ENCODE assay signal across 1 cellular context in genomic region chr17:39229274-39229913, GRCh38.
TF ChIP-seq lines count a peak whose summit lies in the region.

No MANE protein-coding gene starts in this region.

TF ChIP-seq in GM23338, 12 proteins besides CTCF, POLR2A, EP300 and RAD21 (continued from another document):
- TF ChIP-seq, protein P1, sequence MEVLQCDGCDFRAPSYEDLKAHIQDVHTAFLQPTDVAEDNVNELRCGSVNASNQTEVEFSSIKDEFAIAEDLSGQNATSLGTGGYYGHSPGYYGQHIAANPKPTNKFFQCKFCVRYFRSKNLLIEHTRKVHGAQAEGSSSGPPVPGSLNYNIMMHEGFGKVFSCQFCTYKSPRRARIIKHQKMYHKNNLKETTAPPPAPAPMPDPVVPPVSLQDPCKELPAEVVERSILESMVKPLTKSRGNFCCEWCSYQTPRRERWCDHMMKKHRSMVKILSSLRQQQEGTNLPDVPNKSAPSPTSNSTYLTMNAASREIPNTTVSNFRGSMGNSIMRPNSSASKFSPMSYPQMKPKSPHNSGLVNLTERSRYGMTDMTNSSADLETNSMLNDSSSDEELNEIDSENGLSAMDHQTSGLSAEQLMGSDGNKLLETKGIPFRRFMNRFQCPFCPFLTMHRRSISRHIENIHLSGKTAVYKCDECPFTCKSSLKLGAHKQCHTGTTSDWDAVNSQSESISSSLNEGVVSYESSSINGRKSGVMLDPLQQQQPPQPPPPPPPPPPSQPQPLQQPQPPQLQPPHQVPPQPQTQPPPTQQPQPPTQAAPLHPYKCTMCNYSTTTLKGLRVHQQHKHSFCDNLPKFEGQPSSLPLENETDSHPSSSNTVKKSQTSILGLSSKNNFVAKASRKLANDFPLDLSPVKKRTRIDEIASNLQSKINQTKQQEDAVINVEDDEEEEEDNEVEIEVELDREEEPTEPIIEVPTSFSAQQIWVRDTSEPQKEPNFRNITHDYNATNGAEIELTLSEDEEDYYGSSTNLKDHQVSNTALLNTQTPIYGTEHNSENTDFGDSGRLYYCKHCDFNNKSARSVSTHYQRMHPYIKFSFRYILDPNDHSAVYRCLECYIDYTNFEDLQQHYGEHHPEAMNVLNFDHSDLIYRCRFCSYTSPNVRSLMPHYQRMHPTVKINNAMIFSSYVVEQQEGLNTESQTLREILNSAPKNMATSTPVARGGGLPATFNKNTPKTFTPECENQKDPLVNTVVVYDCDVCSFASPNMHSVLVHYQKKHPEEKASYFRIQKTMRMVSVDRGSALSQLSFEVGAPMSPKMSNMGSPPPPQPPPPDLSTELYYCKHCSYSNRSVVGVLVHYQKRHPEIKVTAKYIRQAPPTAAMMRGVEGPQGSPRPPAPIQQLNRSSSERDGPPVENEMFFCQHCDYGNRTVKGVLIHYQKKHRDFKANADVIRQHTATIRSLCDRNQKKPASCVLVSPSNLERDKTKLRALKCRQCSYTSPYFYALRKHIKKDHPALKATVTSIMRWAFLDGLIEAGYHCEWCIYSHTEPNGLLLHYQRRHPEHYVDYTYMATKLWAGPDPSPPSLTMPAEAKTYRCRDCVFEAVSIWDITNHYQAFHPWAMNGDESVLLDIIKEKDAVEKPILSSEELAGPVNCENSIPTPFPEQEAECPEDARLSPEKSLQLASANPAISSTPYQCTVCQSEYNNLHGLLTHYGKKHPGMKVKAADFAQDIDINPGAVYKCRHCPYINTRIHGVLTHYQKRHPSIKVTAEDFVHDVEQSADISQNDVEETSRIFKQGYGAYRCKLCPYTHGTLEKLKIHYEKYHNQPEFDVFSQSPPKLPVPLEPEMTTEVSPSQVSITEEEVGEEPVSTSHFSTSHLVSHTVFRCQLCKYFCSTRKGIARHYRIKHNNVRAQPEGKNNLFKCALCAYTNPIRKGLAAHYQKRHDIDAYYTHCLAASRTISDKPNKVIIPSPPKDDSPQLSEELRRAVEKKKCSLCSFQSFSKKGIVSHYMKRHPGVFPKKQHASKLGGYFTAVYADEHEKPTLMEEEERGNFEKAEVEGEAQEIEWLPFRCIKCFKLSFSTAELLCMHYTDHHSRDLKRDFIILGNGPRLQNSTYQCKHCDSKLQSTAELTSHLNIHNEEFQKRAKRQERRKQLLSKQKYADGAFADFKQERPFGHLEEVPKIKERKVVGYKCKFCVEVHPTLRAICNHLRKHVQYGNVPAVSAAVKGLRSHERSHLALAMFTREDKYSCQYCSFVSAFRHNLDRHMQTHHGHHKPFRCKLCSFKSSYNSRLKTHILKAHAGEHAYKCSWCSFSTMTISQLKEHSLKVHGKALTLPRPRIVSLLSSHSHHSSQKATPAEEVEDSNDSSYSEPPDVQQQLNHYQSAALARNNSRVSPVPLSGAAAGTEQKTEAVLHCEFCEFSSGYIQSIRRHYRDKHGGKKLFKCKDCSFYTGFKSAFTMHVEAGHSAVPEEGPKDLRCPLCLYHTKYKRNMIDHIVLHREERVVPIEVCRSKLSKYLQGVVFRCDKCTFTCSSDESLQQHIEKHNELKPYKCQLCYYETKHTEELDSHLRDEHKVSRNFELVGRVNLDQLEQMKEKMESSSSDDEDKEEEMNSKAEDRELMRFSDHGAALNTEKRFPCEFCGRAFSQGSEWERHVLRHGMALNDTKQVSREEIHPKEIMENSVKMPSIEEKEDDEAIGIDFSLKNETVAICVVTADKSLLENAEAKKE (CRISPR knock-in tag; IDR thresholded peaks at IDR 0.05) = no peak
- TF ChIP-seq EZH2phosphoT487 (IDR thresholded peaks at IDR 0.05; ENCODE audit: unreplicated experiment) (no peak), POLR2AphosphoS5 (IDR thresholded peaks at IDR 0.05; ENCODE audit: low read depth) (no peak), NANOG (IDR thresholded peaks at IDR 0.05; ENCODE audit: borderline replicate concordance) (no peak), ZNF114 (CRISPR knock-in tag; IDR thresholded peaks at IDR 0.05) (no peak), REST (IDR thresholded peaks at IDR 0.05; ENCODE audit: unreplicated experiment) (no peak), JUNB (IDR thresholded peaks at IDR 0.05; ENCODE audit: unreplicated experiment) (no peak)
TF ChIP-seq in GM23338: peak in this region for 0.
